ENCODE assay signal across 31 cellular contexts in genomic region chr5:104914536-104915070, GRCh38.
"Had no signal": no experiment of that assay in that cellular context is flagged by ENCODE, and none has a peak within 500 bp of the region (broad histone marks: within the 10 kb centered on the region; RNA-seq: fewer than 3 reads in every experiment).

No MANE protein-coding gene starts in this region.

- H3K27me3 Mint-ChIP-seq: activated B cell treated with CpG ODN at 0.5 μM for 24 hours; activated CD8-positive, alpha-beta T cell treated with anti-CD3 and anti-CD28 coated beads for 36 hours; activated naive CD8-positive, alpha-beta T cell; activated T-helper 17 cell treated with anti-CD3 and anti-CD28 coated beads, Interleukin-2, amount 50 U/mL, for 72 hours; central memory CD8-positive, alpha-beta T cell; effector memory CD8-positive, alpha-beta T cell had no signal

- H3K4me1 Mint-ChIP-seq: activated B cell treated with CpG ODN at 0.5 μM for 24 hours; activated T-helper 17 cell treated with anti-CD3 and anti-CD28 coated beads, Interleukin-2, amount 50 U/mL, for 72 hours; central memory CD8-positive, alpha-beta T cell had no signal

- H3K27me3 ChIP-seq: brain microvascular endothelial cell, esophagus muscularis mucosa, gastroesophageal sphincter had no signal

- H3K4me1 ChIP-seq: esophagus muscularis mucosa, gastroesophageal sphincter had no signal

- H3K36me3 Mint-ChIP-seq: activated naive CD8-positive, alpha-beta T cell had no signal

- H3K36me3 ChIP-seq: brain microvascular endothelial cell, esophagus muscularis mucosa, gastroesophageal sphincter, WERI-Rb-1 had no signal

- ATAC-seq: activated CD4-positive, CD25-positive, alpha-beta regulatory T cell treated with anti-CD3 and anti-CD28 coated beads, Interleukin-2, amount 50 U/mL, for 24 hours; activated CD8-positive, alpha-beta T cell treated with anti-CD3 and anti-CD28 coated beads for 36 hours; activated T-cell treated with anti-CD3 and anti-CD28 coated beads, Interleukin-2, amount 50 U/mL, for 4 hours; activated T-helper 17 cell treated with anti-CD3 and anti-CD28 coated beads, Interleukin-2, amount 50 U/mL, for 72 hours; effector memory CD8-positive, alpha-beta T cell; gastroesophageal sphincter had no signal

- H3K27ac ChIP-seq: brain microvascular endothelial cell, esophagus muscularis mucosa, gastroesophageal sphincter, WERI-Rb-1 had no signal

- H3K27ac Mint-ChIP-seq: activated B cell treated with CpG ODN at 0.5 μM for 24 hours; activated CD8-positive, alpha-beta T cell treated with anti-CD3 and anti-CD28 coated beads for 36 hours; activated naive CD8-positive, alpha-beta T cell; activated T-helper 17 cell treated with anti-CD3 and anti-CD28 coated beads, Interleukin-2, amount 50 U/mL, for 72 hours; effector memory CD8-positive, alpha-beta T cell; T-helper 2 cell treated with Interferon-gamma antibody and Interleukin-4, amounts not matched to agents 5 μg/mL and 100 μg/mL, for 36 hours had no signal

- H3K9me3 Mint-ChIP-seq: activated B cell treated with CpG ODN at 0.5 μM for 24 hours; activated CD8-positive, alpha-beta T cell treated with anti-CD3 and anti-CD28 coated beads for 36 hours; central memory CD8-positive, alpha-beta T cell; effector memory CD8-positive, alpha-beta T cell had no signal

- H3K4me3 Mint-ChIP-seq: activated B cell treated with CpG ODN at 0.5 μM for 24 hours; activated CD8-positive, alpha-beta T cell treated with anti-CD3 and anti-CD28 coated beads for 36 hours; activated naive CD8-positive, alpha-beta T cell; activated T-cell treated with anti-CD3 and anti-CD28 coated beads, Interleukin-2, amount 50 U/mL, for 4 hours; activated T-helper 17 cell treated with anti-CD3 and anti-CD28 coated beads, Interleukin-2, amount 50 U/mL, for 72 hours; central memory CD8-positive, alpha-beta T cell; effector memory CD8-positive, alpha-beta T cell; T-helper 2 cell treated with Interferon-gamma antibody and Interleukin-4, amounts not matched to agents 5 μg/mL and 100 μg/mL, for 36 hours had no signal

- DNase-seq: activated B cell treated with CpG ODN at 0.5 μM for 24 hours; activated CD4-positive, alpha-beta T cell treated with anti-CD3 and anti-CD28 coated beads for 48 hours; activated CD4-positive, alpha-beta T cell treated with anti-CD3 and anti-CD28 coated beads, Interleukin-2, amount 50 U/mL, for 1 hour; activated CD4-positive, alpha-beta T cell treated with anti-CD3 and anti-CD28 coated beads, Interleukin-2, amount 50 U/mL, for 48 hours; activated CD8-positive, alpha-beta memory T cell treated with anti-CD3 and anti-CD28 coated beads for 24 hours; activated CD8-positive, alpha-beta T cell treated with anti-CD3 and anti-CD28 coated beads for 36 hours; activated effector memory CD4-positive, alpha-beta T cell treated with Interleukin-2 at 50 U/mL for 16 hours; activated gamma-delta T cell treated with Interleukin-2 at 50 U/mL for 16 hours; activated naive CD4-positive, alpha-beta T cell treated with anti-CD3 and anti-CD28 coated beads, Interleukin-2, amount 50 U/mL, for 16 hours; activated naive CD4-positive, alpha-beta T cell treated with Interleukin-2 at 50 U/mL for 16 hours; activated T-cell treated with anti-CD3 and anti-CD28 coated beads, Interleukin-2, amount 50 U/mL, for 4 hours; amniotic stem cell; anterior cingulate cortex; brain microvascular endothelial cell; cortex of kidney; dermis blood vessel endothelial cell; effector CD4-positive, alpha-beta T cell; effector memory CD8-positive, alpha-beta T cell; erythroblast; foreskin melanocyte; head of caudate nucleus; hippocampal formation; T1000; WERI-Rb-1 had no signal

- H3K4me3 ChIP-seq: esophagus muscularis mucosa, gastroesophageal sphincter had no signal

- H3K9me3 ChIP-seq: esophagus muscularis mucosa, gastroesophageal sphincter had no signal
